In the genomic region with DNA sequence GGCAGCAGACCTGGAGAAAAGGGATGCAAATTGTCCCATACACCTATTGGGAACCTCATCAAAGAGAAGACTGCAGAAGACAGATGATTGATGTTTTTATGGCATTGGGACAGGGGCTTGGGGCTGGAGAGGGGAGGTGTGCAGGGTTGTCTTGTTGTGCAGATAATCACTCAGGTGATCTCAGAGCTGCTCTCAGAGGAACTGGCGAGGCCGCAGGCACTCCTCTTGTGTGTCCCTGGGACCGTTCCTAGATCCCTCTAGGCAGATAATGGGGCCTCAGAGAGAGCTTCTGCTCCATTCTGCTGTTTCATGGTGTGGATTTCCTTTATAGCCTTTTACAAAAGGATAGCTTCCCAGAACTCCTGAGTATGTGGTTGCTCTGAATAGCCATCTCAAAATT, we compare ENCODE assay signal across 8 cellular contexts. TPM values are rescaled to one million over a fixed set of nuclear protein-coding genes. Genes with fewer than 3 reads are reported as not detected.
A peak's percentile ranks its signal among the peaks of the same experiment; 100 is the strongest.
DNase-seq lines count a peak whose midpoint lies in the region; ATAC-seq and TF ChIP-seq lines count a peak whose summit lies in the region.

No MANE protein-coding gene starts in this region.

- no peak for DNase-seq in activated T-cell treated with anti-CD3 and anti-CD28 coated beads, Interleukin-2, amount 50 U/mL, for 4 hours
- no peak for DNase-seq in activated T-cell treated with anti-CD3 and anti-CD28 coated beads, Interleukin-2, amount 50 U/mL, for 1 hour
- DNase-seq in activated naive CD8-positive, alpha-beta T cell treated with anti-CD3 and anti-CD28 coated beads for 36 hours, result no peak
- no peak for DNase-seq in right lobe of liver
- no peak for DNase-seq in tibial artery
- no peak for DNase-seq in germinal center (ENCODE audit: low spot score)

- H3K36me3 Mint-ChIP-seq in activated T-cell treated with anti-CD3 and anti-CD28 coated beads, Interleukin-2, amount 50 U/mL, for 4 hours (ENCODE audit: insufficient read depth), result peaks cover 15% of the 10 kb centered on the region
- H3K36me3 Mint-ChIP-seq in activated naive CD8-positive, alpha-beta T cell treated with anti-CD3 and anti-CD28 coated beads for 36 hours, result peaks cover 25% of the 10 kb centered on the region

- H3K4me1 ChIP-seq in right lobe of liver (peaks cover 0 to 29% (median 13%) of the 10 kb centered on the region in 4 donors), tibial artery (peaks cover 0 to 39% (median 30%) of the 10 kb centered on the region in 4 donors)

- peaks cover 60% of the 10 kb centered on the region for H3K4me1 Mint-ChIP-seq in activated T-cell treated with anti-CD3 and anti-CD28 coated beads, Interleukin-2, amount 50 U/mL, for 4 hours (ENCODE audit: low read depth)
- H3K4me1 Mint-ChIP-seq in activated naive CD8-positive, alpha-beta T cell treated with anti-CD3 and anti-CD28 coated beads for 36 hours, result peaks cover 50% of the 10 kb centered on the region

- H3K9me3 Mint-ChIP-seq in activated T-cell treated with anti-CD3 and anti-CD28 coated beads, Interleukin-2, amount 50 U/mL, for 4 hours, result no peaks in the 10 kb centered on the region
- H3K9me3 Mint-ChIP-seq in activated naive CD8-positive, alpha-beta T cell treated with anti-CD3 and anti-CD28 coated beads for 36 hours, result peaks cover 3% of the 10 kb centered on the region

- H3K27me3 ChIP-seq in right lobe of liver, result no peaks in the 10 kb centered on the region
- H3K27me3 ChIP-seq in tibial artery, result no peaks in the 10 kb centered on the region

- H3K36me3 ChIP-seq in right lobe of liver (no peaks in the 10 kb centered on the region), tibial artery (peaks cover 0 to 25% (median 17%) of the 10 kb centered on the region in 3 donors)

- intact Hi-C loops in right lobe of liver (cut with DNase I), result no loop called here
- intact Hi-C loops in tibial artery (cut with DNase I; ENCODE audit: low total_unique reads), result loop anchor here (5.0 kb wide), 2 partner anchors 115 to 160 kb away; a partner anchor contains a TSS

- H3K27ac Mint-ChIP-seq in activated naive CD8-positive, alpha-beta T cell treated with anti-CD3 and anti-CD28 coated beads for 36 hours, result peak overlapping the region; percentile 87

- no peaks in the 10 kb centered on the region for H3K27me3 Mint-ChIP-seq in activated T-cell treated with anti-CD3 and anti-CD28 coated beads, Interleukin-2, amount 50 U/mL, for 4 hours (ENCODE audit: low read depth)
- H3K27me3 Mint-ChIP-seq in activated naive CD8-positive, alpha-beta T cell treated with anti-CD3 and anti-CD28 coated beads for 36 hours, result no peaks in the 10 kb centered on the region

- WGBS in right lobe of liver (ENCODE audit: insufficient coverage, low coverage, low lambda C conversion rate, missing lambda C conversion rate), result no CpG with 5 or more reads among the region's 3 CpGs

- H3K4me3 ChIP-seq in right lobe of liver, result no peak overlapping the region
- H3K4me3 ChIP-seq in tibial artery, result peak overlapping the region in 1 of 2 donors; percentile 100

- no peaks in the 10 kb centered on the region for H3K9me3 ChIP-seq in right lobe of liver
- H3K9me3 ChIP-seq in tibial artery, result no peaks in the 10 kb centered on the region

- no peak for TF ChIP-seq POLR2A in right lobe of liver (IDR thresholded peaks at IDR 0.05)

- H3K27ac ChIP-seq in right lobe of liver (peak overlapping the region; percentile 96 to 100 (median 99)), tibial artery (peak overlapping the region; percentile 93 to 99)

- TF ChIP-seq CTCF in right lobe of liver (IDR thresholded peaks at IDR 0.05) (no peak), tibial artery (IDR thresholded peaks at IDR 0.05) (no peak)

- no peak for ATAC-seq in activated T-cell treated with anti-CD3 and anti-CD28 coated beads, Interleukin-2, amount 50 U/mL, for 4 hours
- no peak for ATAC-seq in right lobe of liver
- ATAC-seq in GM18502 (IDR thresholded peaks at IDR 0.05; ENCODE audit: poor library complexity, unreplicated experiment), result no peak
- no peak for ATAC-seq in GM18861 (IDR thresholded peaks at IDR 0.05; ENCODE audit: unreplicated experiment)

- H3K4me3 Mint-ChIP-seq in activated T-cell treated with anti-CD3 and anti-CD28 coated beads, Interleukin-2, amount 50 U/mL, for 4 hours, result peak overlapping the region; percentile 93
- peak overlapping the region; percentile 87 for H3K4me3 Mint-ChIP-seq in activated naive CD8-positive, alpha-beta T cell treated with anti-CD3 and anti-CD28 coated beads for 36 hours

RNA-seq across cellular contexts. Expression of a gene that starts 1.6 kb away (rescaled TPM):
- 100 to 1,000 TPM; 205 to 289 (median 262) TPM for total RNA-seq in activated T-cell treated with anti-CD3 and anti-CD28 coated beads, Interleukin-2, amount 50 U/mL, for 4 hours
- 100 to 1,000 TPM; 109 TPM for total RNA-seq in activated naive CD8-positive, alpha-beta T cell treated with anti-CD3 and anti-CD28 coated beads for 36 hours
- total RNA-seq in right lobe of liver, result 10 to 100 TPM; 59.1 to 87.7 (median 73.0) TPM

RNA-seq across cellular contexts. Expression of a gene that starts 42.1 kb away (rescaled TPM):
- total RNA-seq in activated T-cell treated with anti-CD3 and anti-CD28 coated beads, Interleukin-2, amount 50 U/mL, for 4 hours, result 10 to 100 TPM; 15.8 to 16.5 (median 16.4) TPM
- 1 to 10 TPM; 1.7 to 2.3 TPM for total RNA-seq in activated naive CD8-positive, alpha-beta T cell treated with anti-CD3 and anti-CD28 coated beads for 36 hours
- total RNA-seq in right lobe of liver, result 1 to 10 TPM; 5.8 to 9.8 (median 6.5) TPM

RNA-seq across cellular contexts. Expression of a gene that starts 42.2 kb away (rescaled TPM):
- 10 to 100 TPM; 18.9 to 25.2 (median 19.1) TPM for total RNA-seq in activated T-cell treated with anti-CD3 and anti-CD28 coated beads, Interleukin-2, amount 50 U/mL, for 4 hours
- total RNA-seq in activated naive CD8-positive, alpha-beta T cell treated with anti-CD3 and anti-CD28 coated beads for 36 hours, result 1 to 10 TPM; 7.0 to 8.2 TPM
- 10 to 100 TPM in 5 of 6 experiments, 1 to 10 TPM in 1; 9.7 to 23.5 (median 15.7) TPM for total RNA-seq in right lobe of liver
